ENCODE assay signal across 9 cellular contexts in genomic region chr15:55694652-55695150, GRCh38. TPM values are rescaled to one million over a fixed set of nuclear protein-coding genes. Genes with fewer than 3 reads are reported as not detected.
DNase-seq lines count a peak whose midpoint lies in the region; ATAC-seq and FAIRE-seq lines count a peak whose summit lies in the region.
"Had no signal": no experiment of that assay in that cellular context is flagged by ENCODE, and none has a peak within 500 bp of the region (broad histone marks: within the 10 kb centered on the region; RNA-seq: fewer than 3 reads in every experiment).

No MANE protein-coding gene starts in this region.

- H3K4me3 ChIP-seq in SJCRH30 = no peak overlapping the region
- no peak overlapping the region for H3K4me3 ChIP-seq in skeletal muscle cell (ENCODE audit: low read depth, low read length)
- H3K4me3 ChIP-seq: esophagus squamous epithelium had no signal

- H3K9me3 ChIP-seq in SJCRH30 (replicated peaks) = no peaks in the 10 kb centered on the region
- H3K9me3 ChIP-seq: esophagus squamous epithelium had no signal

- H3K27me3 ChIP-seq in SJCRH30 = no peaks in the 10 kb centered on the region

- peaks cover 2% of the 10 kb centered on the region; the same call in 1 of the 2 replicates for H3K36me3 ChIP-seq in SJCRH30
- H3K36me3 ChIP-seq: esophagus squamous epithelium had no signal

- FAIRE-seq in urothelium cell line (lab: Jason Lieb, UNC) = no peak

- ATAC-seq in GM19351 (IDR thresholded peaks at IDR 0.05; ENCODE audit: unreplicated experiment) (peak; percentile 97), HG02981 (IDR thresholded peaks at IDR 0.05; ENCODE audit: unreplicated experiment) (peak; percentile 94), left cardiac atrium (no peak)
- ATAC-seq: Right ventricle myocardium inferior had no signal

- DNase-seq in SJCRH30 = peak; percentile 47 to 80
- peak; percentile 60 for DNase-seq in skeletal muscle cell (ENCODE audit: low read depth)
- no peak for DNase-seq in urothelium cell line (ENCODE audit: low spot score)
- DNase-seq in left cardiac atrium = no peak
- DNase-seq in activated T-cell treated with anti-CD3 and anti-CD28 coated beads for 4 hours = no peak
- DNase-seq: esophagus squamous epithelium had no signal

- no peak overlapping the region for H3K27ac ChIP-seq in SJCRH30
- H3K27ac ChIP-seq: esophagus squamous epithelium had no signal

- intact Hi-C loops in left cardiac atrium (cut with DNase I) = no loop called here

- peaks cover 34% of the 10 kb centered on the region for H3K4me1 ChIP-seq in SJCRH30
- H3K4me1 ChIP-seq: esophagus squamous epithelium had no signal

RNA-seq across cellular contexts. Expression of gene PRTG, which starts 48.3 kb away (rescaled TPM):
- total RNA-seq in SJCRH30 (2014; rRNA removed; shearing (Covaris generic)) = 43.5 and 50.3 TPM in 2 replicates
- total RNA-seq in left cardiac atrium = 1 to 10 TPM; 1.1 to 1.3 TPM

Comparison
In these comparisons a context has a peak if more than half of its experiments do, and no peak if none do; other contexts are left out.
1. ATAC-seq: peak in GM19351 (single experiment) and HG02981 (single experiment); none in left cardiac atrium (0 of 2).
2. DNase-seq: peak in SJCRH30 (2 of 2) and skeletal muscle cell (single experiment); none in urothelium cell line (single experiment), left cardiac atrium (single experiment) and activated T-cell treated with anti-CD3 and anti-CD28 coated beads for 4 hours (single experiment).
3. RNA of gene PRTG, which starts 48.3 kb away (total RNA-seq): 43.5 to 50.3 TPM in SJCRH30; 1.1 to 1.3 TPM in left cardiac atrium; every median in the first group is over 10 times any median in the second.